ENCODE assay signal across 1 cellular context in the genomic region with DNA sequence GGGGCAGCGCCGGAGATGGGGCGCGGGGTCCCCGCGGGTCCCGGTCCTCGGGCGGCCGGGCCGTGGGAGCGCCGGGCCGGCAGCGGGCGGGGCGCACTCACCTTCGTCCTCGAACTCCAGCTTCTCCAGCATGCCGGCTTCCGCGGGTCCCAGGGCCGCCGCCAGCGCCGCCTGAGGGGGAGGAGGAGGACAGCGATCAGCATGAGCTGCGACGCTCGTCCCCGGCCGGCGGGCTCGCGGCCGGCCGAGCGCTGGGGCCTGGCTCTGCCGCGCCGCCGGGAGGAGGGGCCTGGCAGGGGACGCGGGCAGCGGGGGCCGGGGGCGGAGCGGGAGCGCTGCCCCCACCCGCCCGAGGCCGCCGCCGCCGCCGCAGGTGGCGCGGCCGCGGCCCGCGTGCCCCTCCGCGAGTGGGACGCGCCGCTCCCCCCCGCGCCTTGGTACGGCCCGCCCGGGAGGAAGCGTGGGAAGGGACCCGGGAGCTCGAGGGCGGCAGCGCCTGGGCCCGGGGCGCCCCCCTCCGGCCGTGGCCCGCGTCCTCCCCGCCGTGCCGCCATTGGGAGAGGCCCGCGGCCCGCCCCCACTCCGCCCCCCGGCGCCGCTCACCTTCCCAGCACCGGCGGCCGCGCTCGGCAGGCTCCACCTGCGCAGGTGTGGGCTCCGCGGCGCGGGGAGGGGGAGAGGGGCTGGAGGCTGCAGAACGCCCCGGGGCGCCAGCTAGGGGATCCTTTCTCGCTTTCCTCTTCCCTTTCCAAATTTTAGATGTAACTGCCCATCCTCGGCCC.
TF ChIP-seq lines count a peak whose summit lies in the region.

No MANE protein-coding gene starts in this region.

TF ChIP-seq in K562, 482 proteins besides CTCF, POLR2A, EP300 and RAD21 (continued from another document and continues in another):
- TF ChIP-seq, protein P1, sequence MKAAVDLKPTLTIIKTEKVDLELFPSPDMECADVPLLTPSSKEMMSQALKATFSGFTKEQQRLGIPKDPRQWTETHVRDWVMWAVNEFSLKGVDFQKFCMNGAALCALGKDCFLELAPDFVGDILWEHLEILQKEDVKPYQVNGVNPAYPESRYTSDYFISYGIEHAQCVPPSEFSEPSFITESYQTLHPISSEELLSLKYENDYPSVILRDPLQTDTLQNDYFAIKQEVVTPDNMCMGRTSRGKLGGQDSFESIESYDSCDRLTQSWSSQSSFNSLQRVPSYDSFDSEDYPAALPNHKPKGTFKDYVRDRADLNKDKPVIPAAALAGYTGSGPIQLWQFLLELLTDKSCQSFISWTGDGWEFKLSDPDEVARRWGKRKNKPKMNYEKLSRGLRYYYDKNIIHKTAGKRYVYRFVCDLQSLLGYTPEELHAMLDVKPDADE (conservative IDR thresholded peaks at IDR 0.05; ENCODE audit: control insufficient read depth, low read depth, low read length): peak; percentile 84; the same call in 1 of the 2 replicates
- TF ChIP-seq NFE2L1 (tag; IDR thresholded peaks at IDR 0.05; ENCODE audit: borderline replicate concordance, low read depth) (no peak), YBX1 (IDR thresholded peaks at IDR 0.05) (no peak), HDGF (IDR thresholded peaks at IDR 0.05) (no peak), NFATC3 (IDR thresholded peaks at IDR 0.05) (no peak), CC2D1A (IDR thresholded peaks at IDR 0.05) (no peak), GATA2 (CRISPR knock-in tag; IDR thresholded peaks at IDR 0.05) (no peak), PHB (CRISPR knock-in tag; IDR thresholded peaks at IDR 0.05) (no peak), ZNF695 (CRISPR knock-in tag; IDR thresholded peaks at IDR 0.05) (no peak), KLF13 (tag; IDR thresholded peaks at IDR 0.05; ENCODE audit: borderline replicate concordance, low read depth) (no peak), CEBPB (tag; IDR thresholded peaks at IDR 0.05) (no peak), GATAD2B (IDR thresholded peaks at IDR 0.05; ENCODE audit: borderline replicate concordance) (peak; percentile 90), SAFB2 (IDR thresholded peaks at IDR 0.05; ENCODE audit: borderline replicate concordance, low read depth, low read length, severe bottlenecking) (no peak), MEIS2 (IDR thresholded peaks at IDR 0.05; ENCODE audit: partially characterized antibody) (no peak), HOXB6 (CRISPR knock-in tag; IDR thresholded peaks at IDR 0.05; ENCODE audit: borderline replicate concordance) (no peak), RBFOX2 (IDR thresholded peaks at IDR 0.05; ENCODE audit: low read depth, low read length) (peak; percentile 50; the same call in 1 of the 2 replicates), SREBF1 (IDR thresholded peaks at IDR 0.05; ENCODE audit: borderline replicate concordance, low read depth, low read length) (no peak), CXXC5 (CRISPR knock-in tag; IDR thresholded peaks at IDR 0.05) (peak; percentile 78), SPI1 (IDR thresholded peaks at IDR 0.05; ENCODE audit: borderline replicate concordance, low read depth, low read length) (peak; percentile 34; the same call in 1 of the 2 replicates), ETV5 (CRISPR knock-in tag; IDR thresholded peaks at IDR 0.05; ENCODE audit: low read depth) (no peak), NFE2 (IDR thresholded peaks at IDR 0.05; ENCODE audit: low read depth) (no peak), IFI16 (CRISPR knock-in tag; IDR thresholded peaks at IDR 0.05) (no peak), DDX20 (tag; IDR thresholded peaks at IDR 0.05; ENCODE audit: low read depth) (no peak), CBX5 (IDR thresholded peaks at IDR 0.05; ENCODE audit: borderline replicate concordance, low read depth) (no peak), NR2C1 (IDR thresholded peaks at IDR 0.05) (no peak), NR2C1 (tag; IDR thresholded peaks at IDR 0.05) (no peak), SREBF2 (CRISPR knock-in tag; IDR thresholded peaks at IDR 0.05) (no peak), NFXL1 (CRISPR knock-in tag; IDR thresholded peaks at IDR 0.05) (no peak), PRMT5 (CRISPR knock-in tag; IDR thresholded peaks at IDR 0.05) (no peak), KLF10 (CRISPR knock-in tag; IDR thresholded peaks at IDR 0.05) (no peak), ZNF146 (CRISPR knock-in tag; IDR thresholded peaks at IDR 0.05; ENCODE audit: unreplicated experiment) (no peak), POLR2AphosphoS2 (IDR thresholded peaks at IDR 0.05; ENCODE audit: low read length) (no peak), ESRRB (CRISPR knock-in tag; IDR thresholded peaks at IDR 0.05; ENCODE audit: borderline replicate concordance) (no peak), TAF1 (IDR thresholded peaks at IDR 0.05; ENCODE audit: control insufficient read depth, extremely low read depth, insufficient read depth, low read length, severe bottlenecking) (no peak), SMAD1 (IDR thresholded peaks at IDR 0.05; ENCODE audit: low read depth, low read length, partially characterized antibody) (no peak), KAT8 (IDR thresholded peaks at IDR 0.05; ENCODE audit: low read depth) (no peak), FIP1L1 (IDR thresholded peaks at IDR 0.05; ENCODE audit: low read depth, low read length, poor library complexity, severe bottlenecking) (peak; percentile 65), ESRRA (IDR thresholded peaks at IDR 0.05; ENCODE audit: borderline replicate concordance, low read depth) (no peak; the same call in 1 of the 2 replicates)
- TF ChIP-seq, protein P2, sequence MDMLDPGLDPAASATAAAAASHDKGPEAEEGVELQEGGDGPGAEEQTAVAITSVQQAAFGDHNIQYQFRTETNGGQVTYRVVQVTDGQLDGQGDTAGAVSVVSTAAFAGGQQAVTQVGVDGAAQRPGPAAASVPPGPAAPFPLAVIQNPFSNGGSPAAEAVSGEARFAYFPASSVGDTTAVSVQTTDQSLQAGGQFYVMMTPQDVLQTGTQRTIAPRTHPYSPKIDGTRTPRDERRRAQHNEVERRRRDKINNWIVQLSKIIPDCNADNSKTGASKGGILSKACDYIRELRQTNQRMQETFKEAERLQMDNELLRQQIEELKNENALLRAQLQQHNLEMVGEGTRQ (CRISPR knock-in tag; IDR thresholded peaks at IDR 0.05): no peak
- TF ChIP-seq, protein P3, sequence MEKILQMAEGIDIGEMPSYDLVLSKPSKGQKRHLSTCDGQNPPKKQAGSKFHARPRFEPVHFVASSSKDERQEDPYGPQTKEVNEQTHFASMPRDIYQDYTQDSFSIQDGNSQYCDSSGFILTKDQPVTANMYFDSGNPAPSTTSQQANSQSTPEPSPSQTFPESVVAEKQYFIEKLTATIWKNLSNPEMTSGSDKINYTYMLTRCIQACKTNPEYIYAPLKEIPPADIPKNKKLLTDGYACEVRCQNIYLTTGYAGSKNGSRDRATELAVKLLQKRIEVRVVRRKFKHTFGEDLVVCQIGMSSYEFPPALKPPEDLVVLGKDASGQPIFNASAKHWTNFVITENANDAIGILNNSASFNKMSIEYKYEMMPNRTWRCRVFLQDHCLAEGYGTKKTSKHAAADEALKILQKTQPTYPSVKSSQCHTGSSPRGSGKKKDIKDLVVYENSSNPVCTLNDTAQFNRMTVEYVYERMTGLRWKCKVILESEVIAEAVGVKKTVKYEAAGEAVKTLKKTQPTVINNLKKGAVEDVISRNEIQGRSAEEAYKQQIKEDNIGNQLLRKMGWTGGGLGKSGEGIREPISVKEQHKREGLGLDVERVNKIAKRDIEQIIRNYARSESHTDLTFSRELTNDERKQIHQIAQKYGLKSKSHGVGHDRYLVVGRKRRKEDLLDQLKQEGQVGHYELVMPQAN (IDR thresholded peaks at IDR 0.05; ENCODE audit: borderline replicate concordance): no peak
- TF ChIP-seq, protein P4, sequence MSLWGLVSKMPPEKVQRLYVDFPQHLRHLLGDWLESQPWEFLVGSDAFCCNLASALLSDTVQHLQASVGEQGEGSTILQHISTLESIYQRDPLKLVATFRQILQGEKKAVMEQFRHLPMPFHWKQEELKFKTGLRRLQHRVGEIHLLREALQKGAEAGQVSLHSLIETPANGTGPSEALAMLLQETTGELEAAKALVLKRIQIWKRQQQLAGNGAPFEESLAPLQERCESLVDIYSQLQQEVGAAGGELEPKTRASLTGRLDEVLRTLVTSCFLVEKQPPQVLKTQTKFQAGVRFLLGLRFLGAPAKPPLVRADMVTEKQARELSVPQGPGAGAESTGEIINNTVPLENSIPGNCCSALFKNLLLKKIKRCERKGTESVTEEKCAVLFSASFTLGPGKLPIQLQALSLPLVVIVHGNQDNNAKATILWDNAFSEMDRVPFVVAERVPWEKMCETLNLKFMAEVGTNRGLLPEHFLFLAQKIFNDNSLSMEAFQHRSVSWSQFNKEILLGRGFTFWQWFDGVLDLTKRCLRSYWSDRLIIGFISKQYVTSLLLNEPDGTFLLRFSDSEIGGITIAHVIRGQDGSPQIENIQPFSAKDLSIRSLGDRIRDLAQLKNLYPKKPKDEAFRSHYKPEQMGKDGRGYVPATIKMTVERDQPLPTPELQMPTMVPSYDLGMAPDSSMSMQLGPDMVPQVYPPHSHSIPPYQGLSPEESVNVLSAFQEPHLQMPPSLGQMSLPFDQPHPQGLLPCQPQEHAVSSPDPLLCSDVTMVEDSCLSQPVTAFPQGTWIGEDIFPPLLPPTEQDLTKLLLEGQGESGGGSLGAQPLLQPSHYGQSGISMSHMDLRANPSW (CRISPR knock-in tag; IDR thresholded peaks at IDR 0.05): no peak
- TF ChIP-seq, protein P5, sequence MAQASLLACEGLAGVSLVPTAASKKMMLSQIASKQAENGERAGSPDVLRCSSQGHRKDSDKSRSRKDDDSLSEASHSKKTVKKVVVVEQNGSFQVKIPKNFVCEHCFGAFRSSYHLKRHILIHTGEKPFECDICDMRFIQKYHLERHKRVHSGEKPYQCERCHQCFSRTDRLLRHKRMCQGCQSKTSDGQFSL (CRISPR knock-in tag; IDR thresholded peaks at IDR 0.05): 0 out of 2 replicates have a peak, but pooled peaks have one; percentile 33
- TF ChIP-seq, protein P5 (tag; IDR thresholded peaks at IDR 0.05): 0 out of 4 replicates have a peak, but pooled peaks of 1 of the 2 experiments have one; percentile 17
- TF ChIP-seq, protein P6, sequence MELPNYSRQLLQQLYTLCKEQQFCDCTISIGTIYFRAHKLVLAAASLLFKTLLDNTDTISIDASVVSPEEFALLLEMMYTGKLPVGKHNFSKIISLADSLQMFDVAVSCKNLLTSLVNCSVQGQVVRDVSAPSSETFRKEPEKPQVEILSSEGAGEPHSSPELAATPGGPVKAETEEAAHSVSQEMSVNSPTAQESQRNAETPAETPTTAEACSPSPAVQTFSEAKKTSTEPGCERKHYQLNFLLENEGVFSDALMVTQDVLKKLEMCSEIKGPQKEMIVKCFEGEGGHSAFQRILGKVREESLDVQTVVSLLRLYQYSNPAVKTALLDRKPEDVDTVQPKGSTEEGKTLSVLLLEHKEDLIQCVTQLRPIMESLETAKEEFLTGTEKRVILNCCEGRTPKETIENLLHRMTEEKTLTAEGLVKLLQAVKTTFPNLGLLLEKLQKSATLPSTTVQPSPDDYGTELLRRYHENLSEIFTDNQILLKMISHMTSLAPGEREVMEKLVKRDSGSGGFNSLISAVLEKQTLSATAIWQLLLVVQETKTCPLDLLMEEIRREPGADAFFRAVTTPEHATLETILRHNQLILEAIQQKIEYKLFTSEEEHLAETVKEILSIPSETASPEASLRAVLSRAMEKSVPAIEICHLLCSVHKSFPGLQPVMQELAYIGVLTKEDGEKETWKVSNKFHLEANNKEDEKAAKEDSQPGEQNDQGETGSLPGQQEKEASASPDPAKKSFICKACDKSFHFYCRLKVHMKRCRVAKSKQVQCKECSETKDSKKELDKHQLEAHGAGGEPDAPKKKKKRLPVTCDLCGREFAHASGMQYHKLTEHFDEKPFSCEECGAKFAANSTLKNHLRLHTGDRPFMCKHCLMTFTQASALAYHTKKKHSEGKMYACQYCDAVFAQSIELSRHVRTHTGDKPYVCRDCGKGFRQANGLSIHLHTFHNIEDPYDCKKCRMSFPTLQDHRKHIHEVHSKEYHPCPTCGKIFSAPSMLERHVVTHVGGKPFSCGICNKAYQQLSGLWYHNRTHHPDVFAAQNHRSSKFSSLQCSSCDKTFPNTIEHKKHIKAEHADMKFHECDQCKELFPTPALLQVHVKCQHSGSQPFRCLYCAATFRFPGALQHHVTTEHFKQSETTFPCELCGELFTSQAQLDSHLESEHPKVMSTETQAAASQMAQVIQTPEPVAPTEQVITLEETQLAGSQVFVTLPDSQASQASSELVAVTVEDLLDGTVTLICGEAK (IDR thresholded peaks at IDR 0.05): no peak
- TF ChIP-seq, protein P6 (CRISPR knock-in tag; IDR thresholded peaks at IDR 0.05): no peak
- TF ChIP-seq, protein P7, sequence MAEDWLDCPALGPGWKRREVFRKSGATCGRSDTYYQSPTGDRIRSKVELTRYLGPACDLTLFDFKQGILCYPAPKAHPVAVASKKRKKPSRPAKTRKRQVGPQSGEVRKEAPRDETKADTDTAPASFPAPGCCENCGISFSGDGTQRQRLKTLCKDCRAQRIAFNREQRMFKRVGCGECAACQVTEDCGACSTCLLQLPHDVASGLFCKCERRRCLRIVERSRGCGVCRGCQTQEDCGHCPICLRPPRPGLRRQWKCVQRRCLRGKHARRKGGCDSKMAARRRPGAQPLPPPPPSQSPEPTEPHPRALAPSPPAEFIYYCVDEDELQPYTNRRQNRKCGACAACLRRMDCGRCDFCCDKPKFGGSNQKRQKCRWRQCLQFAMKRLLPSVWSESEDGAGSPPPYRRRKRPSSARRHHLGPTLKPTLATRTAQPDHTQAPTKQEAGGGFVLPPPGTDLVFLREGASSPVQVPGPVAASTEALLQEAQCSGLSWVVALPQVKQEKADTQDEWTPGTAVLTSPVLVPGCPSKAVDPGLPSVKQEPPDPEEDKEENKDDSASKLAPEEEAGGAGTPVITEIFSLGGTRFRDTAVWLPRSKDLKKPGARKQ (CRISPR knock-in tag; IDR thresholded peaks at IDR 0.05): no peak
